In the genomic region with DNA sequence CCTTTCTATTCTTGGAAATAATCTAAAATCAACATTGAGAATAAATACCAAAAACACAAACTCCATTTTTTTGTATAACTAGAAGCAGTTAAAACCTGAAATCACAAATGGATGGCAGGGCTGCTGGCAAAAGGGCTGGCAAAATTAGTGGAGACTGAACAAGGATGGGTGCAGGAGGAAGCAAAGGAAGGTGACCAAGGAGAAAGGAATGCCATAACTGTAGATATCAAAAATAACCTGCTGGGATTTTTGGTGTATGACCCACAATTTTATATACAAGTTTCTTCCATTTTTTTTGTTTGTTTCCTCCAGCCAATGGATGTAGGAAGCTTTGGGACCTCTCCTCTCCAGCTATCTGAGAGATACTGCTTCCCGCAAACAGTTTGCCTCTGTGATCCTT, we compare ENCODE assay signal across 16 cellular contexts.
"Had no signal": no experiment of that assay in that cellular context is flagged by ENCODE, and none has a peak within 500 bp of the region (broad histone marks: within the 10 kb centered on the region; RNA-seq: fewer than 3 reads in every experiment).

No MANE protein-coding gene starts in this region.

- H3K27ac ChIP-seq: body of pancreas, neutrophil, parathyroid adenoma, sigmoid colon, thoracic aorta, upper lobe of right lung had no signal

- H3K9ac ChIP-seq: parathyroid adenoma had no signal

- H3K27me3 ChIP-seq: body of pancreas, neutrophil, sigmoid colon, upper lobe of right lung had no signal

- H3K4me1 ChIP-seq: body of pancreas, parathyroid adenoma, upper lobe of right lung had no signal

- ATAC-seq: activated CD8-positive, alpha-beta T cell treated with anti-CD3 and anti-CD28 coated beads, Interleukin-2, amount 10 ng/mL, durations not matched to agents 7 days and 5 days; body of pancreas; effector memory CD8-positive, alpha-beta T cell; natural killer cell; upper lobe of right lung had no signal

- H2AFZ ChIP-seq: parathyroid adenoma had no signal

- H3K79me2 ChIP-seq: parathyroid adenoma had no signal

- DNase-seq: activated CD4-positive, alpha-beta T cell treated with anti-CD3 and anti-CD28 coated beads for 48 hours; activated CD8-positive, alpha-beta memory T cell treated with anti-CD3 and anti-CD28 coated beads, Interleukin-2, amount 50 U/mL, for 4 hours; activated CD8-positive, alpha-beta T cell treated with anti-CD3 and anti-CD28 coated beads, Interleukin-2, amount 10 ng/mL, durations not matched to agents 7 days and 5 days; activated effector memory CD4-positive, alpha-beta T cell treated with anti-CD3 and anti-CD28 coated beads, Interleukin-2, amount 50 U/mL, for 16 hours; activated T-cell treated with anti-CD3 and anti-CD28 coated beads, Interleukin-2, amount 50 U/mL, for 48 hours; amniotic stem cell; body of pancreas; effector memory CD8-positive, alpha-beta T cell; natural killer cell; sigmoid colon; stimulated activated CD4-positive, alpha-beta T cell treated with anti-CD3 and anti-CD28 coated beads, Interleukin-1b, Interleukin-23, amount 100 ng/mL, for 48 hours; T-helper 2 cell; upper lobe of right lung had no signal

- H3K36me3 ChIP-seq: neutrophil, upper lobe of right lung had no signal

- H3K4me3 ChIP-seq: body of pancreas, sigmoid colon, thoracic aorta, upper lobe of right lung had no signal

- H3K9me3 ChIP-seq: body of pancreas, neutrophil, thoracic aorta, upper lobe of right lung had no signal
